ENCODE assay signal across 8 cellular contexts in genomic region chr20:58890073-58890453, GRCh38. TPM values are rescaled to one million over a fixed set of nuclear protein-coding genes. Genes with fewer than 3 reads are reported as not detected.
DNase-seq lines count a peak whose midpoint lies in the region; TF ChIP-seq lines count a peak whose summit lies in the region.

No MANE protein-coding gene starts in this region.

- no peak for TF ChIP-seq CTCF in HFF-Myc (IDR thresholded peaks at IDR 0.05; ENCODE audit: low read depth, low read length, missing control alignments)
- TF ChIP-seq CTCF in hepatocyte (IDR thresholded peaks at IDR 0.05; ENCODE audit: poor library complexity): no peak

- no peak for DNase-seq in HFF-Myc (ENCODE audit: extremely low read depth, low read depth)
- no peak for DNase-seq in activated CD4-positive, alpha-beta memory T cell treated with anti-CD3 and anti-CD28 coated beads, Interleukin-2, amount 10 ng/mL, durations not matched to agents 7 days and 5 days
- DNase-seq in hepatocyte (ENCODE audit: low spot score): no peak
- DNase-seq in NCI-H1436 (lab: John Stamatoyannopoulos, UW): no peak
- no peak for DNase-seq in SHP77 treated with DMSO at 0.1 percent for 48 hours (lab: John Stamatoyannopoulos, UW)
- no peak for DNase-seq in NCI-H2029 (lab: John Stamatoyannopoulos, UW)
- no peak for DNase-seq in NCI-H1048 (lab: John Stamatoyannopoulos, UW)

- peaks cover 18% of the 10 kb centered on the region for H3K4me1 ChIP-seq in hepatocyte (ENCODE audit: insufficient read depth)

- H3K4me3 Mint-ChIP-seq in activated CD4-positive, alpha-beta memory T cell treated with anti-CD3 and anti-CD28 coated beads, Interleukin-2, amount 10 ng/mL, durations not matched to agents 7 days and 5 days: peak overlapping the region; percentile 93
- peak overlapping the region; percentile 92 for H3K4me3 Mint-ChIP-seq in stimulated activated naive CD8-positive, alpha-beta T cell treated with anti-CD3 and anti-CD28 coated beads, Interleukin-15, Interleukin-2, amounts not matched to agents 100 ng/mL and 50 ng/mL, for 24 hours

- H3K36me3 ChIP-seq in hepatocyte (replicated peaks; ENCODE audit: insufficient read depth, low read depth): no peaks in the 10 kb centered on the region

- peaks cover 23% of the 10 kb centered on the region for H4K20me1 ChIP-seq in hepatocyte (ENCODE audit: insufficient read depth, poor library complexity, severe bottlenecking)

- H3K4me1 Mint-ChIP-seq in activated CD4-positive, alpha-beta memory T cell treated with anti-CD3 and anti-CD28 coated beads, Interleukin-2, amount 10 ng/mL, durations not matched to agents 7 days and 5 days: peaks cover 37% of the 10 kb centered on the region
- peaks cover 51% of the 10 kb centered on the region for H3K4me1 Mint-ChIP-seq in stimulated activated naive CD8-positive, alpha-beta T cell treated with anti-CD3 and anti-CD28 coated beads, Interleukin-15, Interleukin-2, amounts not matched to agents 100 ng/mL and 50 ng/mL, for 24 hours (ENCODE audit: low read depth)

- CTCF ChIA-PET in activated CD4-positive, alpha-beta memory T cell treated with anti-CD3 and anti-CD28 coated beads, Interleukin-2, amount 10 ng/mL, durations not matched to agents 7 days and 5 days (lab: Charles Lee): interaction anchor here (1.2 kb wide), 1 partner anchor 17 kb away, joined by 3 read pairs; no protein-coding TSS in a partner anchor

- H3K4me3 ChIP-seq in HFF-Myc (replicated peaks; ENCODE audit: low read depth, low read length): peak overlapping the region; percentile 72
- peak overlapping the region; percentile 90 for H3K4me3 ChIP-seq in hepatocyte

- peak overlapping the region; percentile 99 for H3K27ac ChIP-seq in hepatocyte

- WGBS in hepatocyte (ENCODE audit: low lambda C conversion rate, missing lambda C conversion rate): 5% methylated on average over 27 of the region's 46 CpGs

- peaks cover 53% of the 10 kb centered on the region for H3K79me2 ChIP-seq in hepatocyte

- no peaks in the 10 kb centered on the region for H3K27me3 Mint-ChIP-seq in activated CD4-positive, alpha-beta memory T cell treated with anti-CD3 and anti-CD28 coated beads, Interleukin-2, amount 10 ng/mL, durations not matched to agents 7 days and 5 days
- H3K27me3 Mint-ChIP-seq in stimulated activated naive CD8-positive, alpha-beta T cell treated with anti-CD3 and anti-CD28 coated beads, Interleukin-15, Interleukin-2, amounts not matched to agents 100 ng/mL and 50 ng/mL, for 24 hours: no peaks in the 10 kb centered on the region

- peak overlapping the region; percentile 97 for H3K4me2 ChIP-seq in hepatocyte

- peaks cover 18% of the 10 kb centered on the region for H3K36me3 Mint-ChIP-seq in activated CD4-positive, alpha-beta memory T cell treated with anti-CD3 and anti-CD28 coated beads, Interleukin-2, amount 10 ng/mL, durations not matched to agents 7 days and 5 days (ENCODE audit: low read depth)
- peaks cover 21% of the 10 kb centered on the region for H3K36me3 Mint-ChIP-seq in stimulated activated naive CD8-positive, alpha-beta T cell treated with anti-CD3 and anti-CD28 coated beads, Interleukin-15, Interleukin-2, amounts not matched to agents 100 ng/mL and 50 ng/mL, for 24 hours (ENCODE audit: low read depth)

- no peaks in the 10 kb centered on the region for H3K9me3 ChIP-seq in hepatocyte (ENCODE audit: low read depth)

- no peaks in the 10 kb centered on the region for H3K9me2 ChIP-seq in hepatocyte (replicated peaks; ENCODE audit: insufficient read depth)

- H2AFZ ChIP-seq in hepatocyte: peak overlapping the region; percentile 92

- POLR2A ChIA-PET in activated CD4-positive, alpha-beta memory T cell treated with anti-CD3 and anti-CD28 coated beads, Interleukin-2, amount 10 ng/mL, durations not matched to agents 7 days and 5 days (lab: Charles Lee): interaction anchor here (0.8 to 2.4 kb wide), 17 partner anchors 8 to 1498 kb away, joined by 3 to 26 read pairs (median 5); partner anchors contain the start of genes ATP5F1E, PRELID3B, RAB22A and STX16

- no peaks in the 10 kb centered on the region for H3K27me3 ChIP-seq in hepatocyte

- H3K27ac Mint-ChIP-seq in activated CD4-positive, alpha-beta memory T cell treated with anti-CD3 and anti-CD28 coated beads, Interleukin-2, amount 10 ng/mL, durations not matched to agents 7 days and 5 days: peak overlapping the region; percentile 95
- peak overlapping the region; percentile 98 for H3K27ac Mint-ChIP-seq in stimulated activated naive CD8-positive, alpha-beta T cell treated with anti-CD3 and anti-CD28 coated beads, Interleukin-15, Interleukin-2, amounts not matched to agents 100 ng/mL and 50 ng/mL, for 24 hours

- no peaks in the 10 kb centered on the region for H3K9me3 Mint-ChIP-seq in activated CD4-positive, alpha-beta memory T cell treated with anti-CD3 and anti-CD28 coated beads, Interleukin-2, amount 10 ng/mL, durations not matched to agents 7 days and 5 days
- H3K9me3 Mint-ChIP-seq in stimulated activated naive CD8-positive, alpha-beta T cell treated with anti-CD3 and anti-CD28 coated beads, Interleukin-15, Interleukin-2, amounts not matched to agents 100 ng/mL and 50 ng/mL, for 24 hours: no peaks in the 10 kb centered on the region

RNA-seq across cellular contexts. Expression of gene GNAS, which starts 37.5 kb away (rescaled TPM):
- 100 to 1,000 TPM; 790 to 809 TPM for total RNA-seq in activated CD4-positive, alpha-beta memory T cell treated with anti-CD3 and anti-CD28 coated beads, Interleukin-2, amount 10 ng/mL, durations not matched to agents 7 days and 5 days
- 841 and 897 TPM in 2 replicates for total RNA-seq in hepatocyte
- 1,649 and 1,702 TPM in 2 replicates for polyA plus RNA-seq in hepatocyte

RNA-seq across cellular contexts. Expression of gene GNAS-AS1, which starts 39.4 kb away (rescaled TPM):
- total RNA-seq in activated CD4-positive, alpha-beta memory T cell treated with anti-CD3 and anti-CD28 coated beads, Interleukin-2, amount 10 ng/mL, durations not matched to agents 7 days and 5 days: 1 to 10 TPM in 1 of 2 experiments, under 1 TPM in 1; 0.65 to 1.0 TPM
- total RNA-seq in hepatocyte: 0.16 TPM in 1 of 2 replicates, not detected in the other
- polyA plus RNA-seq in hepatocyte: 0.97 and 0.98 TPM in 2 replicates
